Comparison of ENCODE assay signal across 1 cellular context in genomic region chr6:27541212-27541931, GRCh38.
TF ChIP-seq lines count a peak whose summit lies in the region.

No MANE protein-coding gene starts in this region.

TF ChIP-seq in GM23338, 12 proteins besides CTCF, POLR2A, EP300 and RAD21 (continued from another document):
- TF ChIP-seq, protein P1, sequence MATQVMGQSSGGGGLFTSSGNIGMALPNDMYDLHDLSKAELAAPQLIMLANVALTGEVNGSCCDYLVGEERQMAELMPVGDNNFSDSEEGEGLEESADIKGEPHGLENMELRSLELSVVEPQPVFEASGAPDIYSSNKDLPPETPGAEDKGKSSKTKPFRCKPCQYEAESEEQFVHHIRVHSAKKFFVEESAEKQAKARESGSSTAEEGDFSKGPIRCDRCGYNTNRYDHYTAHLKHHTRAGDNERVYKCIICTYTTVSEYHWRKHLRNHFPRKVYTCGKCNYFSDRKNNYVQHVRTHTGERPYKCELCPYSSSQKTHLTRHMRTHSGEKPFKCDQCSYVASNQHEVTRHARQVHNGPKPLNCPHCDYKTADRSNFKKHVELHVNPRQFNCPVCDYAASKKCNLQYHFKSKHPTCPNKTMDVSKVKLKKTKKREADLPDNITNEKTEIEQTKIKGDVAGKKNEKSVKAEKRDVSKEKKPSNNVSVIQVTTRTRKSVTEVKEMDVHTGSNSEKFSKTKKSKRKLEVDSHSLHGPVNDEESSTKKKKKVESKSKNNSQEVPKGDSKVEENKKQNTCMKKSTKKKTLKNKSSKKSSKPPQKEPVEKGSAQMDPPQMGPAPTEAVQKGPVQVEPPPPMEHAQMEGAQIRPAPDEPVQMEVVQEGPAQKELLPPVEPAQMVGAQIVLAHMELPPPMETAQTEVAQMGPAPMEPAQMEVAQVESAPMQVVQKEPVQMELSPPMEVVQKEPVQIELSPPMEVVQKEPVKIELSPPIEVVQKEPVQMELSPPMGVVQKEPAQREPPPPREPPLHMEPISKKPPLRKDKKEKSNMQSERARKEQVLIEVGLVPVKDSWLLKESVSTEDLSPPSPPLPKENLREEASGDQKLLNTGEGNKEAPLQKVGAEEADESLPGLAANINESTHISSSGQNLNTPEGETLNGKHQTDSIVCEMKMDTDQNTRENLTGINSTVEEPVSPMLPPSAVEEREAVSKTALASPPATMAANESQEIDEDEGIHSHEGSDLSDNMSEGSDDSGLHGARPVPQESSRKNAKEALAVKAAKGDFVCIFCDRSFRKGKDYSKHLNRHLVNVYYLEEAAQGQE (IDR thresholded peaks at IDR 0.05; ENCODE audit: unreplicated experiment): no peak
- TF ChIP-seq ZNF331 (CRISPR knock-in tag; IDR thresholded peaks at IDR 0.05; ENCODE audit: low read depth): no peak
- no peak for TF ChIP-seq CREB1 (CRISPR knock-in tag; IDR thresholded peaks at IDR 0.05; ENCODE audit: low read depth)
- TF ChIP-seq, protein P2, sequence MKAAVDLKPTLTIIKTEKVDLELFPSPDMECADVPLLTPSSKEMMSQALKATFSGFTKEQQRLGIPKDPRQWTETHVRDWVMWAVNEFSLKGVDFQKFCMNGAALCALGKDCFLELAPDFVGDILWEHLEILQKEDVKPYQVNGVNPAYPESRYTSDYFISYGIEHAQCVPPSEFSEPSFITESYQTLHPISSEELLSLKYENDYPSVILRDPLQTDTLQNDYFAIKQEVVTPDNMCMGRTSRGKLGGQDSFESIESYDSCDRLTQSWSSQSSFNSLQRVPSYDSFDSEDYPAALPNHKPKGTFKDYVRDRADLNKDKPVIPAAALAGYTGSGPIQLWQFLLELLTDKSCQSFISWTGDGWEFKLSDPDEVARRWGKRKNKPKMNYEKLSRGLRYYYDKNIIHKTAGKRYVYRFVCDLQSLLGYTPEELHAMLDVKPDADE (IDR thresholded peaks at IDR 0.05): no peak
